ENCODE assay signal across 8 cellular contexts in the genomic region with DNA sequence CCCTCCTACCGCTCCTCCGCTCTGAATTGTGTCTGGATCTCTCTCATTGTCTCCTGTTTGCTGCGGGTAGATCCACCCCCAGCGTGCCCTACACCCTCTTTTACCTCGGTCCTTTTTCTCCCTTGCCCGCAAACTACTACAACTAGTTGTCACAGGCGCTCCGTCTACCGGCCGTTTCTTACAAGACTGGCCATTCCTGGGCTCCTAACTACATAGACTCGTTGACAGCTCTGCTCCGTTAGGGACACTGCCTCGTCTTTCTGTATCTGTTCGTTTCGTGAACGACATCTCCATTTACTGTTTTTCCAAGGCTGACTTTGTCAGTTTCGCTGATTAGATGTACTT. TPM values are rescaled to one million over a fixed set of nuclear protein-coding genes. Genes with fewer than 3 reads are reported as not detected.
DNase-seq lines count a peak whose midpoint lies in the region; ATAC-seq and TF ChIP-seq lines count a peak whose summit lies in the region.

No MANE protein-coding gene starts in this region.

- peaks cover 0 to 29% (median 6%) of the 10 kb centered on the region in 9 donors for H3K36me3 ChIP-seq in heart left ventricle
- peaks cover 9% of the 10 kb centered on the region for H3K36me3 ChIP-seq in osteoblast (ENCODE audit: insufficient read depth, low read length)

- ATAC-seq in GM18498 (IDR thresholded peaks at IDR 0.05; ENCODE audit: unreplicated experiment): peak; percentile 49
- peak; percentile 39 for ATAC-seq in HG02938 (IDR thresholded peaks at IDR 0.05; ENCODE audit: unreplicated experiment)
- peak; percentile 61 to 76 (median 66) for ATAC-seq in heart left ventricle

- H3K4me1 ChIP-seq in heart left ventricle (peaks cover 4 to 29% (median 18%) of the 10 kb centered on the region in 12 donors), osteoblast (ENCODE audit: insufficient read depth, low read length) (peaks cover 7% of the 10 kb centered on the region)

- no peaks in the 10 kb centered on the region for H3K36me3 Mint-ChIP-seq in activated naive CD8-positive, alpha-beta T cell

- peak overlapping the region; percentile 94 for H3K4me2 ChIP-seq in osteoblast (ENCODE audit: insufficient read depth, low read length)

- H3K27me3 ChIP-seq in heart left ventricle: no peaks in the 10 kb centered on the region
- peaks cover 4% of the 10 kb centered on the region for H3K27me3 ChIP-seq in osteoblast (ENCODE audit: insufficient read depth, low read length)

- TF ChIP-seq CTCF in heart left ventricle (IDR thresholded peaks at IDR 0.05) (peak in 4 of 12 donors; percentile 23 to 49 (median 44)), osteoblast (IDR thresholded peaks at IDR 0.05; ENCODE audit: extremely low read depth, low read depth, low read length) (peak; percentile 37)

- no peaks in the 10 kb centered on the region for H4K20me1 ChIP-seq in osteoblast (ENCODE audit: insufficient read depth, low read length)

- H3K4me3 ChIP-seq in heart left ventricle (peak overlapping the region; percentile 84 to 99 (median 95)), osteoblast (ENCODE audit: insufficient read depth, low read length) (peak overlapping the region; percentile 99)

- H3K79me2 ChIP-seq in osteoblast (ENCODE audit: insufficient read depth, low read length): peaks cover 31% of the 10 kb centered on the region

- peak overlapping the region in 9 of 12 donors; percentile 45 to 84 (median 78) for H3K27ac ChIP-seq in heart left ventricle
- peak overlapping the region; percentile 48 for H3K27ac ChIP-seq in osteoblast (ENCODE audit: low read depth, low read length)

- peak overlapping the region; percentile 99 for H3K4me3 Mint-ChIP-seq in activated naive CD8-positive, alpha-beta T cell

- no peaks in the 10 kb centered on the region for H3K27me3 Mint-ChIP-seq in activated naive CD8-positive, alpha-beta T cell

- peak; percentile 52 for DNase-seq in AG08396 (ENCODE audit: low spot score)
- DNase-seq in NOMO-1 treated with dmso at 0.1 percent for 144 hours (lab: John Stamatoyannopoulos, UW; ENCODE audit: unreplicated experiment): peak; percentile 17
- DNase-seq in heart left ventricle: peak in 4 of 5 donors; percentile 16 to 42 (median 29)
- DNase-seq in osteoblast (ENCODE audit: insufficient read length, low spot score, missing footprints): peak; percentile 72
- no peak for DNase-seq in mesenteric fat pad (ENCODE audit: low spot score)

- peak overlapping the region; percentile 99 for H2AFZ ChIP-seq in osteoblast (ENCODE audit: low read length)

- H3K9me3 ChIP-seq in heart left ventricle (no peaks in the 10 kb centered on the region), osteoblast (ENCODE audit: low read depth, low read length) (no peaks in the 10 kb centered on the region)

- WGBS in heart left ventricle, 4 donors: 0 to 1% (median 0%) methylated on average over 17 of the region's 17 CpGs

- H3K4me1 Mint-ChIP-seq in activated naive CD8-positive, alpha-beta T cell (ENCODE audit: low read depth): peaks cover 43% of the 10 kb centered on the region

- intact Hi-C loops in heart left ventricle (cut with DNase I): loop anchor here in 4 of 10 donors (2.0 kb wide), 1 partner anchor 30 kb away; a partner anchor contains a TSS

- no peaks in the 10 kb centered on the region for H3K9me3 Mint-ChIP-seq in activated naive CD8-positive, alpha-beta T cell (ENCODE audit: low read depth)

- H3K27ac Mint-ChIP-seq in activated naive CD8-positive, alpha-beta T cell: peak overlapping the region; percentile 93

- no peak for TF ChIP-seq POLR2A in heart left ventricle (IDR thresholded peaks at IDR 0.05)

RNA-seq across cellular contexts. Expression of a gene that starts 0.8 kb away (rescaled TPM):
- total RNA-seq in heart left ventricle (10 to 100 TPM in 6 of 9 donors, 1 to 10 TPM in 3; 5.9 to 14.0 (median 12.4) TPM), osteoblast (2.2 and 2.4 TPM in 2 replicates), mesenteric fat pad (8.3 TPM)
- 1 to 10 TPM; 5.7 to 6.8 TPM for polyA plus RNA-seq in heart left ventricle

RNA-seq across cellular contexts. Expression of a gene that starts 31.1 kb away (rescaled TPM):
- total RNA-seq in heart left ventricle (1,000 to 10,000 TPM in 1 of 9 donors, 100 to 1,000 TPM in 8; 492 to 1,259 (median 784) TPM), osteoblast (209 and 232 TPM in 2 replicates), mesenteric fat pad (206 TPM)
- polyA plus RNA-seq in heart left ventricle: 1,000 to 10,000 TPM in 1 of 2 donors, 100 to 1,000 TPM in 1; 963 to 1,062 TPM

RNA-seq across cellular contexts. Expression of a gene that starts 31.3 kb away (rescaled TPM):
- total RNA-seq in heart left ventricle (10 to 100 TPM in 1 of 9 donors, 1 to 10 TPM in 8; 2.5 to 10.7 (median 5.7) TPM), osteoblast (5.8 and 8.0 TPM in 2 replicates), mesenteric fat pad (10.6 TPM)
- polyA plus RNA-seq in heart left ventricle: 1 to 10 TPM; 5.5 to 8.1 TPM
